In the genomic region with DNA sequence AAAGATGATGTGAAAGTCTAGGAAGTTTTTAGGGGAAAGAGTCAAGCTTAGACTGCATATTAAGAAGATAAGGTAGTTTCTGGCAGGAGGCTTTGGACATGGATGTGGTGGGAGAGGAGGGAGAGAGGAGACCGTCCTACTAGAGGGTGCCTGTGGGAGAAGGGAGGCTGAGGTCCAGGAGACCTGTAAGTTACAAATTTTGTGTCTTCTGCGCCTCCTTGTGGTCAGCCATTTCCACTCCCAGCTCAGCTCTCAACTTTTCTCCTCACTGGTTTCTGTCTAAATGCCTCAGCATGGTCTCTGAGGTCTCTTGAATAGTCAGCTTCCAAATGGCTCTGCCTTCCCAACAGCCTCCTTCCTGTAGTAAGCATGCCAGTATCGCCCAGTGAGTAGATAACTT, we compare ENCODE assay signal across 7 cellular contexts.
DNase-seq lines count a peak whose midpoint lies in the region; ATAC-seq and TF ChIP-seq lines count a peak whose summit lies in the region.

No MANE protein-coding gene starts in this region.

- DNase-seq in Daoy (ENCODE audit: low read depth), result peak; percentile 38
- peak in 55 of 76 experiments; percentile 4 to 70 (median 32) for DNase-seq in HUDEP-2 (lab: John Stamatoyannopoulos, UW; ENCODE audit: unreplicated experiment in 76 of 76)
- peak; percentile 2 for DNase-seq in T-helper 9 cell
- peak; percentile 20 to 56 for DNase-seq in foreskin fibroblast
- peak; percentile 65 for DNase-seq in retina

- peak; percentile 49 for TF ChIP-seq CTCF in foreskin fibroblast (IDR thresholded peaks at IDR 0.05; ENCODE audit: low read depth, low read length)

- no peak for ATAC-seq in GM21447 (IDR thresholded peaks at IDR 0.05; ENCODE audit: unreplicated experiment)
- no peak for ATAC-seq in HG03139 (IDR thresholded peaks at IDR 0.05; ENCODE audit: unreplicated experiment)

- no peak overlapping the region for H3K4me3 ChIP-seq in foreskin fibroblast (ENCODE audit: low read depth in 1 of 2, low read length in 2 of 2)

Comparison
In these comparisons a context has a peak if more than half of its experiments do, and no peak if none do; other contexts are left out.
1. DNase-seq: peak in every context shown above with its lines; median percentile 65 in retina; 38 in Daoy; 38 in foreskin fibroblast; 32 in HUDEP-2; 2 in T-helper 9 cell.